Comparison of ENCODE assay signal across 15 cellular contexts in the genomic region with DNA sequence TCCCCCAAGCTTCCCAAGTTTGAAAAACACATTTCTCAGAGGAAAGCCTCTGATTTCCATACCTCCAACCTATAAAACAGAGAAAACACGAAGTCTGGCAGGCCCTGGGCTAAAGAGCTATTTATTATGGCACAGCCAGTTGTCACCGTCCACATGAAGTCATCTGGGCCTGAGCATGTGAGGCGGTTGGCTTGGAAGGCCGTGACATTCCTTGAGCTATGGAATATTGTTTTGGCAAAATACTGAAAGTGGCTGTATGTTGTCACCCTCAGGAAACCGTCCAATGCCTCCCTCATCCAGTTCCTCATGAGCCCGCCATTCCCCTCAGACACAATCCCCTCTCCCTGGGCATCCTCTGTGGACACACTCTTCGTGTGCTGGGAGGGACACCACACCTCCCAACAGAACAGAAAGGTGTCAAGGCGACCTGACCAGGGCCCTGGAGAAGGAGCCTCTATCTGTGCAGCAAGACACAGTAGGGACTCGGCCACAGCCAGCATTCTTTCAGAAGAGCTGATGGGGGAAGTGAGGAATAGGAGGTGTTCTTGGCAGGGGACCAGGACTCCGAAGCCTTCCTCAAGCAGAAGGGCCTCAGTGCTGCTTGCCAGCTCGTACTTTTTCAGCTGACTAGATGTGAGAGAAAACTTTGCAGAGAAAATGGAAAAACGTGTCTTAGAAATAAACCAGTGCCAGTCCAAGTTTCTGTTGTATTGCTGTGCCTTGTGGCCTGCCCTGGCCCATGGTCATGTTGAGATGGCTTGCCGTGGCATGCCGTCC.
A peak's percentile ranks its signal among the peaks of the same experiment; 100 is the strongest.
DNase-seq lines count a peak whose midpoint lies in the region; ATAC-seq and TF ChIP-seq lines count a peak whose summit lies in the region.
"Had no signal": no experiment of that assay in that cellular context is flagged by ENCODE, and none has a peak within 500 bp of the region (broad histone marks: within the 10 kb centered on the region; RNA-seq: fewer than 3 reads in every experiment).

No MANE protein-coding gene starts in this region.

- no peak overlapping the region for H3K4me3 ChIP-seq in ascending aorta
- no peak overlapping the region for H3K4me3 ChIP-seq in thoracic aorta
- H3K4me3 ChIP-seq in CD8-positive, alpha-beta T cell (ENCODE audit: low read depth, low read length), result no peak overlapping the region
- H3K4me3 ChIP-seq: GM23338 had no signal

- H3K27ac ChIP-seq in ascending aorta (peak overlapping the region; percentile 51 to 72), thoracic aorta (peak overlapping the region; percentile 63 to 67)
- no peak overlapping the region for H3K27ac ChIP-seq in CD8-positive, alpha-beta T cell (ENCODE audit: low read depth, low read length)
- H3K27ac ChIP-seq: 22Rv1 had no signal

- CTCF ChIA-PET in CD8-positive, alpha-beta T cell (lab: Charles Lee), result interaction anchor here (1.1 kb wide), 1 partner anchor 27 kb away, joined by 4 read pairs; no protein-coding TSS in a partner anchor

- no peaks in the 10 kb centered on the region for H3K27me3 ChIP-seq in ascending aorta
- no peaks in the 10 kb centered on the region for H3K27me3 ChIP-seq in thoracic aorta (replicated peaks; ENCODE audit: insufficient read depth)
- H3K27me3 ChIP-seq in CD8-positive, alpha-beta T cell (ENCODE audit: insufficient read depth, low read length), result peaks cover 3% of the 10 kb centered on the region

- no peaks in the 10 kb centered on the region for H3K36me3 Mint-ChIP-seq in nephron progenitor cell (ENCODE audit: low read depth)
- no peaks in the 10 kb centered on the region for H3K36me3 Mint-ChIP-seq in CD8-positive, alpha-beta T cell
- no peaks in the 10 kb centered on the region for H3K36me3 Mint-ChIP-seq in activated T-helper 17 cell treated with anti-CD3 and anti-CD28 coated beads, Interleukin-2, amount 50 U/mL, for 72 hours (ENCODE audit: low read depth)
- H3K36me3 Mint-ChIP-seq: CD14-positive monocyte had no signal

- intact Hi-C loops in Right ventricle myocardium inferior (cut with DNase I), result no loop called here
- intact Hi-C loops in left ventricle myocardium superior (cut with micrococcal nuclease), result no loop called here
- intact Hi-C loops in ascending aorta (cut with DNase I), result no loop called here
- intact Hi-C loops in CD8-positive, alpha-beta T cell (cut with DNase I, micrococcal nuclease), result no loop called here

- H3K27ac Mint-ChIP-seq in nephron progenitor cell, result peak overlapping the region; percentile 79
- H3K27ac Mint-ChIP-seq in CD8-positive, alpha-beta T cell, result no peak overlapping the region
- no peak overlapping the region for H3K27ac Mint-ChIP-seq in activated T-helper 17 cell treated with anti-CD3 and anti-CD28 coated beads, Interleukin-2, amount 50 U/mL, for 72 hours
- H3K27ac Mint-ChIP-seq: CD8-positive, alpha-beta memory T cell; GM23338 had no signal

- TF ChIP-seq CTCF in ascending aorta (IDR thresholded peaks at IDR 0.05) (no peak), nephron progenitor cell (IDR thresholded peaks at IDR 0.05) (no peak), thoracic aorta (IDR thresholded peaks at IDR 0.05) (no peak)
- no peak for TF ChIP-seq CTCF in CD8-positive, alpha-beta T cell (IDR thresholded peaks at IDR 0.05)

- no peaks in the 10 kb centered on the region for H3K36me3 ChIP-seq in ascending aorta
- H3K36me3 ChIP-seq in thoracic aorta, result no peaks in the 10 kb centered on the region
- no peaks in the 10 kb centered on the region for H3K36me3 ChIP-seq in CD8-positive, alpha-beta T cell (ENCODE audit: insufficient read depth, low read length)

- no peaks in the 10 kb centered on the region for H3K4me1 Mint-ChIP-seq in nephron progenitor cell
- H3K4me1 Mint-ChIP-seq in CD8-positive, alpha-beta T cell (ENCODE audit: low read depth), result no peaks in the 10 kb centered on the region
- H3K4me1 Mint-ChIP-seq in activated T-helper 17 cell treated with anti-CD3 and anti-CD28 coated beads, Interleukin-2, amount 50 U/mL, for 72 hours, result no peaks in the 10 kb centered on the region
- H3K4me1 Mint-ChIP-seq: CD14-positive monocyte; CD8-positive, alpha-beta memory T cell; GM23338 had no signal

- ATAC-seq in Right ventricle myocardium inferior (peak; percentile 48), left ventricle myocardium superior (no peak), thoracic aorta (ENCODE audit: insufficient number of reproducible peaks, low FRiP score, low read depth) (no peak)
- no peak for ATAC-seq in CD8-positive, alpha-beta T cell
- ATAC-seq in activated T-helper 17 cell treated with anti-CD3 and anti-CD28 coated beads, Interleukin-2, amount 50 U/mL, for 72 hours (replicated peaks), result no peak
- ATAC-seq: GM23338 had no signal

- H3K4me1 ChIP-seq in ascending aorta, result no peaks in the 10 kb centered on the region
- peaks cover 0 to 5% of the 10 kb centered on the region in 2 donors for H3K4me1 ChIP-seq in thoracic aorta (ENCODE audit: control insufficient read depth in 1 of 2, low read depth in 2 of 2)
- no peaks in the 10 kb centered on the region for H3K4me1 ChIP-seq in CD8-positive, alpha-beta T cell (ENCODE audit: insufficient read depth, low read length)
- H3K4me1 ChIP-seq: Caco-2 had no signal

- H3K9me3 ChIP-seq in ascending aorta, result no peaks in the 10 kb centered on the region
- H3K9me3 ChIP-seq in thoracic aorta, result peaks cover 3% of the 10 kb centered on the region
- no peaks in the 10 kb centered on the region for H3K9me3 ChIP-seq in CD8-positive, alpha-beta T cell (ENCODE audit: low read length)

- POLR2A ChIA-PET in CD8-positive, alpha-beta T cell (lab: Charles Lee), result no interaction called here

- DNase-seq in Right ventricle myocardium inferior (ENCODE audit: missing footprints) (no peak), left ventricle myocardium superior (no peak), ascending aorta (ENCODE audit: low spot score in 2 of 2) (no peak), nephron progenitor cell (no peak), thoracic aorta (ENCODE audit: low spot score) (no peak), globus pallidus (ENCODE audit: low spot score) (no peak)
- DNase-seq in CD8-positive, alpha-beta T cell, result no peak
- DNase-seq: Caco-2; CD8-positive, alpha-beta memory T cell; DMS53; H7 had no signal

- peaks cover 66% of the 10 kb centered on the region for H3K9me3 Mint-ChIP-seq in nephron progenitor cell
- H3K9me3 Mint-ChIP-seq in CD8-positive, alpha-beta T cell, result peaks cover 17% of the 10 kb centered on the region
- peaks cover 17% of the 10 kb centered on the region for H3K9me3 Mint-ChIP-seq in activated T-helper 17 cell treated with anti-CD3 and anti-CD28 coated beads, Interleukin-2, amount 50 U/mL, for 72 hours

- H3K27me3 Mint-ChIP-seq in nephron progenitor cell (ENCODE audit: low read depth, poor library complexity), result peaks cover 6% of the 10 kb centered on the region
- peaks cover 14% of the 10 kb centered on the region for H3K27me3 Mint-ChIP-seq in CD8-positive, alpha-beta T cell (ENCODE audit: low read depth)
- peaks cover 26% of the 10 kb centered on the region for H3K27me3 Mint-ChIP-seq in activated T-helper 17 cell treated with anti-CD3 and anti-CD28 coated beads, Interleukin-2, amount 50 U/mL, for 72 hours

- no peak overlapping the region for H3K4me3 Mint-ChIP-seq in nephron progenitor cell
- H3K4me3 Mint-ChIP-seq in CD8-positive, alpha-beta T cell, result no peak overlapping the region
- no peak overlapping the region for H3K4me3 Mint-ChIP-seq in activated T-helper 17 cell treated with anti-CD3 and anti-CD28 coated beads, Interleukin-2, amount 50 U/mL, for 72 hours
- H3K4me3 Mint-ChIP-seq: CD14-positive monocyte; CD8-positive, alpha-beta memory T cell; GM23338 had no signal
